In genomic region chr11:69007978-69008381, GRCh38 we compare ENCODE assay signal across 12 cellular contexts. TPM values are rescaled to one million over a fixed set of nuclear protein-coding genes. Genes with fewer than 3 reads are reported as not detected.
DNase-seq lines count a peak whose midpoint lies in the region; ATAC-seq, FAIRE-seq and TF ChIP-seq lines count a peak whose summit lies in the region.
"Had no signal": no experiment of that assay in that cellular context is flagged by ENCODE, and none has a peak within 500 bp of the region (broad histone marks: within the 10 kb centered on the region; RNA-seq: fewer than 3 reads in every experiment).

No MANE protein-coding gene starts in this region.

- H3K27ac ChIP-seq in HUES48 (ENCODE audit: low read depth, low read length) (peak overlapping the region; percentile 30), HepG2 (ENCODE audit: extremely low read length, insufficient read depth, low read length) (peak overlapping the region; percentile 51), spleen (peak overlapping the region; percentile 19 to 82 (median 74))

- peaks cover 22 to 26% of the 10 kb centered on the region in 2 donors for H3K27me3 Mint-ChIP-seq in natural killer cell (ENCODE audit: low read depth in 2 of 2)
- peaks cover 51 to 78% of the 10 kb centered on the region in 2 donors for H3K27me3 Mint-ChIP-seq in stimulated activated naive B cell treated with anti-CD40 and anti-IgM and Interleukin-4, amounts not matched to agents 10 μg/mL and 1 μg/mL and 100 μg/mL, for 72 hours

- H3K4me2 ChIP-seq in HepG2 (ENCODE audit: low read depth, low read length), result peak overlapping the region; percentile 68

- no peak overlapping the region for H3K9ac ChIP-seq in HUES48 (ENCODE audit: low read depth, low read length)
- H3K9ac ChIP-seq in HepG2 (ENCODE audit: insufficient read depth, low read depth, low read length), result no peak overlapping the region

- peak; percentile 18 for DNase-seq in astrocyte of the hippocampus (ENCODE audit: low read depth, low spot score)
- DNase-seq in HepG2 (ENCODE audit: low spot score), result peak; percentile 27
- DNase-seq in spleen, result peak; percentile 43
- no peak for DNase-seq in natural killer cell
- DNase-seq in stimulated activated naive B cell treated with anti-CD40 and anti-IgM and Interleukin-4, amounts not matched to agents 10 μg/mL and 1 μg/mL and 100 μg/mL, for 72 hours, result no peak
- no peak for DNase-seq in AG20443 (ENCODE audit: low spot score)
- DNase-seq: activated gamma-delta T cell, Karpas-422 had no signal

- peak; percentile 81 for FAIRE-seq in HepG2 (lab: Jason Lieb, UNC)

- TF ChIP-seq POLR2A in HepG2 (IDR thresholded peaks at IDR 0.05; ENCODE audit: insufficient read depth in 1 of 2, low read depth in 2 of 2, low read length in 2 of 2) (no peak), spleen (IDR thresholded peaks at IDR 0.05) (no peak)

- H3K4me3 Mint-ChIP-seq in natural killer cell, result no peak overlapping the region
- H3K4me3 Mint-ChIP-seq in stimulated activated naive B cell treated with anti-CD40 and anti-IgM and Interleukin-4, amounts not matched to agents 10 μg/mL and 1 μg/mL and 100 μg/mL, for 72 hours, result no peak overlapping the region

- TF ChIP-seq CTCF in HepG2 (CRISPR knock-in tag; IDR thresholded peaks at IDR 0.05) (peak; percentile 18; the same call in 1 of the 2 replicates), spleen (IDR thresholded peaks at IDR 0.05 in 8 of 11, conservative IDR thresholded peaks at IDR 0.05 in 3 of 11) (no peak), natural killer cell (IDR thresholded peaks at IDR 0.05) (no peak)

- H3K27me3 ChIP-seq in HUES48 (ENCODE audit: control insufficient read depth, insufficient read depth, low read length) (peaks cover 10% of the 10 kb centered on the region; the same call in 1 of the 2 replicates), HepG2 (ENCODE audit: control insufficient read depth in 1 of 2, insufficient read depth in 2 of 2, low read length in 2 of 2) (peaks cover 23 to 47% of the 10 kb centered on the region in 2 experiments), spleen (replicated peaks in 1 of 7) (peaks cover 0 to 81% (median 47%) of the 10 kb centered on the region in 7 donors)

- H3K36me3 ChIP-seq in HUES48 (ENCODE audit: control insufficient read depth, insufficient read depth, low read length), result no peaks in the 10 kb centered on the region
- H3K36me3 ChIP-seq in HepG2 (replicated peaks in 1 of 2; ENCODE audit: control insufficient read depth in 1 of 2, insufficient read depth in 2 of 2, low read length in 2 of 2), result no peaks in the 10 kb centered on the region
- peaks cover 0 to 20% (median 0%) of the 10 kb centered on the region in 6 donors for H3K36me3 ChIP-seq in spleen

- TF ChIP-seq EP300 in HepG2 (IDR thresholded peaks at IDR 0.05; ENCODE audit: low read depth in 2 of 2, low read length in 2 of 2), result peak in 1 of 2 experiments; percentile 6; a peak in 1 of 4 replicates
- TF ChIP-seq EP300 in HepG2 (CRISPR knock-in tag; IDR thresholded peaks at IDR 0.05; ENCODE audit: borderline replicate concordance), result no peak

- ATAC-seq in HepG2 (peak; percentile 82), natural killer cell (no peak), GM19452 (IDR thresholded peaks at IDR 0.05; ENCODE audit: unreplicated experiment) (no peak)
- ATAC-seq in stimulated activated naive B cell treated with anti-CD40 and anti-IgM and Interleukin-4, amounts not matched to agents 10 μg/mL and 1 μg/mL and 100 μg/mL, for 72 hours (replicated peaks), result no peak

- POLR2A ChIA-PET in HepG2 (lab: Yijun Ruan, JAX), result no interaction called here

- no peak overlapping the region for H2AFZ ChIP-seq in HepG2 (ENCODE audit: low read length)

- peaks cover 39% of the 10 kb centered on the region for H3K4me1 ChIP-seq in HUES48 (ENCODE audit: control insufficient read depth, insufficient read depth, low read length)
- peaks cover 41% of the 10 kb centered on the region for H3K4me1 ChIP-seq in HepG2 (ENCODE audit: insufficient read depth, low read length)
- peaks cover 0 to 61% (median 18%) of the 10 kb centered on the region in 6 donors for H3K4me1 ChIP-seq in spleen

- H4K20me1 ChIP-seq in HepG2 (ENCODE audit: insufficient read depth, low read length), result no peaks in the 10 kb centered on the region

- BruUV-seq in HepG2 (replicated peaks; lab: Mats Ljungman, UMichigan), result no TSS peak

- H3K9me3 ChIP-seq in HUES48 (ENCODE audit: control insufficient read depth, insufficient read depth, low read length) (no peaks in the 10 kb centered on the region), HepG2 (ENCODE audit: low read length) (no peaks in the 10 kb centered on the region), spleen (no peaks in the 10 kb centered on the region)

- in situ Hi-C loops in HepG2 (cut with HindIII; ENCODE audit: extremely low pct_ligation_motif_present, low pct_unique_long_range_greater_than_20kb), result no loop called here

- intact Hi-C loops in HepG2 (cut with micrococcal nuclease; ENCODE audit: unreplicated experiment), result loop anchor here (1.0 kb wide), 1 partner anchor 36 kb away; no protein-coding TSS in a partner anchor
- intact Hi-C loops in spleen (cut with DNase I; ENCODE audit: low total_unique reads), result no loop called here
- intact Hi-C loops in natural killer cell (cut with micrococcal nuclease), result loop anchor here (10.0 kb wide), 1 partner anchor 77 kb away; no protein-coding TSS in a partner anchor

- no peak overlapping the region for H3K27ac Mint-ChIP-seq in natural killer cell
- no peak overlapping the region for H3K27ac Mint-ChIP-seq in stimulated activated naive B cell treated with anti-CD40 and anti-IgM and Interleukin-4, amounts not matched to agents 10 μg/mL and 1 μg/mL and 100 μg/mL, for 72 hours

- no peaks in the 10 kb centered on the region for H3K79me2 ChIP-seq in HepG2 (ENCODE audit: insufficient read depth, low read length)

- TF ChIP-seq RAD21 in HepG2 (CRISPR knock-in tag; IDR thresholded peaks at IDR 0.05), result no peak

- CTCF ChIA-PET in HepG2 (lab: Yijun Ruan, JAX; ENCODE audit: low intra/inter-chr PET ratio, low total read pairs), result no interaction called here

- no peaks in the 10 kb centered on the region for H3K9me3 Mint-ChIP-seq in natural killer cell
- H3K9me3 Mint-ChIP-seq in stimulated activated naive B cell treated with anti-CD40 and anti-IgM and Interleukin-4, amounts not matched to agents 10 μg/mL and 1 μg/mL and 100 μg/mL, for 72 hours, result no peaks in the 10 kb centered on the region

- 0% methylated on average over 3 of the region's 8 CpGs for WGBS in HepG2 (ENCODE audit: low lambda C conversion rate)
- 63 to 80% (median 76%) methylated on average over 8 of the region's 8 CpGs for WGBS in spleen, 5 donors

- H3K4me3 ChIP-seq in HUES48 (ENCODE audit: low read depth, low read length) (no peak overlapping the region), HepG2 (replicated peaks in 1 of 3; ENCODE audit: insufficient read depth in 1 of 3, low read depth in 2 of 3, low read length in 3 of 3) (peak overlapping the region in 2 of 3 experiments; percentile 14 to 47; a peak in 2 of 6 replicates), spleen (no peak overlapping the region)
- H3K4me3 ChIP-seq: dorsolateral prefrontal cortex had no signal

- H3K4me1 Mint-ChIP-seq in natural killer cell, result peaks cover 0 to 12% of the 10 kb centered on the region in 2 donors
- H3K4me1 Mint-ChIP-seq in stimulated activated naive B cell treated with anti-CD40 and anti-IgM and Interleukin-4, amounts not matched to agents 10 μg/mL and 1 μg/mL and 100 μg/mL, for 72 hours, result peaks cover 0 to 6% of the 10 kb centered on the region in 2 donors

- H3K36me3 Mint-ChIP-seq in natural killer cell, result no peaks in the 10 kb centered on the region
- H3K36me3 Mint-ChIP-seq in stimulated activated naive B cell treated with anti-CD40 and anti-IgM and Interleukin-4, amounts not matched to agents 10 μg/mL and 1 μg/mL and 100 μg/mL, for 72 hours, result no peaks in the 10 kb centered on the region

RNA-seq across cellular contexts. Expression of gene MRGPRF, which starts 5.1 kb away (rescaled TPM):
- total RNA-seq in HepG2 (2016; rRNA removed; fragmentation: Illumina TruSeq; extraction: Trizol), result not detected in 2 replicates
- total RNA-seq in HepG2 (2016; cell fraction: cytosol; rRNA removed; fragmentation: Illumina TruSeq; extraction: Trizol; ENCODE audit: low read depth), result not detected in 2 replicates
- total RNA-seq in HepG2 (2016; cell fraction: insoluble cytoplasmic fraction; rRNA removed; fragmentation: Illumina TruSeq; extraction: Trizol), result not detected in 2 replicates
- total RNA-seq in HepG2 (2016; cell fraction: membrane; rRNA removed; fragmentation: Illumina TruSeq; extraction: Trizol), result not detected in 2 replicates
- not detected in 2 replicates for total RNA-seq in HepG2 (2016; cell fraction: nucleus; rRNA removed; fragmentation: Illumina TruSeq; extraction: Trizol)
- polyA plus RNA-seq in HepG2 (2011; rRNA removed), result not detected in 2 replicates
- polyA plus RNA-seq in HepG2 (2011; cell fraction: cytosol; rRNA removed), result not detected in 2 replicates
- polyA plus RNA-seq in HepG2 (2011; cell fraction: nucleus; rRNA removed), result not detected in 2 replicates
- not detected in 2 replicates for polyA plus RNA-seq in HepG2 (2012)
- polyA plus RNA-seq in HepG2 (2016; cell fraction: cytosol; fragmentation: Illumina TruSeq; extraction: Trizol; ENCODE audit: low read depth), result not detected in 2 replicates
- not detected in 2 replicates for polyA plus RNA-seq in HepG2 (2016; cell fraction: insoluble cytoplasmic fraction; fragmentation: Illumina TruSeq; extraction: Trizol; ENCODE audit: low read depth)
- polyA plus RNA-seq in HepG2 (2016; cell fraction: membrane; fragmentation: Illumina TruSeq; extraction: Trizol; ENCODE audit: low read depth), result not detected in 2 replicates
- not detected in 2 replicates for polyA plus RNA-seq in HepG2 (2016; cell fraction: nucleus; fragmentation: Illumina TruSeq; extraction: Trizol; ENCODE audit: insufficient read depth, low read depth)
- polyA minus RNA-seq in HepG2 (2011; rRNA and poly(A)+ RNA removed; ENCODE audit: low replicate concordance), result 1.1 TPM in 1 of 2 replicates, not detected in the other
- polyA minus RNA-seq in HepG2 (2011; cell fraction: cytosol; rRNA and poly(A)+ RNA removed), result not detected in 2 replicates
- polyA minus RNA-seq in HepG2 (2011; cell fraction: nucleus; rRNA and poly(A)+ RNA removed), result not detected in 2 replicates
- total RNA-seq in spleen, result 10 to 100 TPM in 5 of 7 donors, 1 to 10 TPM in 2; 7.2 to 21.2 (median 11.7) TPM
- 1 to 10 TPM; 2.2 to 7.9 (median 5.0) TPM for polyA plus RNA-seq in spleen
- total RNA-seq in natural killer cell, result not detected
- total RNA-seq: pulmonary artery endothelial cell had no signal

RNA-seq across cellular contexts. Expression of gene MRGPRD, which starts 27.2 kb away (rescaled TPM):
- total RNA-seq in HepG2 (2016; rRNA removed; fragmentation: Illumina TruSeq; extraction: Trizol) (not detected in 2 replicates), spleen (not detected), natural killer cell (not detected)
- total RNA-seq in HepG2 (2016; cell fraction: cytosol; rRNA removed; fragmentation: Illumina TruSeq; extraction: Trizol; ENCODE audit: low read depth), result not detected in 2 replicates
- not detected in 2 replicates for total RNA-seq in HepG2 (2016; cell fraction: insoluble cytoplasmic fraction; rRNA removed; fragmentation: Illumina TruSeq; extraction: Trizol)
- not detected in 2 replicates for total RNA-seq in HepG2 (2016; cell fraction: membrane; rRNA removed; fragmentation: Illumina TruSeq; extraction: Trizol)
- not detected in 2 replicates for total RNA-seq in HepG2 (2016; cell fraction: nucleus; rRNA removed; fragmentation: Illumina TruSeq; extraction: Trizol)
- polyA plus RNA-seq in HepG2 (2011; rRNA removed) (not detected in 2 replicates), spleen (not detected)
- not detected in 2 replicates for polyA plus RNA-seq in HepG2 (2011; cell fraction: cytosol; rRNA removed)
- not detected in 2 replicates for polyA plus RNA-seq in HepG2 (2011; cell fraction: nucleus; rRNA removed)
- polyA plus RNA-seq in HepG2 (2012), result not detected in 2 replicates
- polyA plus RNA-seq in HepG2 (2016; cell fraction: cytosol; fragmentation: Illumina TruSeq; extraction: Trizol; ENCODE audit: low read depth), result not detected in 2 replicates
- polyA plus RNA-seq in HepG2 (2016; cell fraction: insoluble cytoplasmic fraction; fragmentation: Illumina TruSeq; extraction: Trizol; ENCODE audit: low read depth), result not detected in 2 replicates
- polyA plus RNA-seq in HepG2 (2016; cell fraction: membrane; fragmentation: Illumina TruSeq; extraction: Trizol; ENCODE audit: low read depth), result not detected in 2 replicates
- polyA plus RNA-seq in HepG2 (2016; cell fraction: nucleus; fragmentation: Illumina TruSeq; extraction: Trizol; ENCODE audit: insufficient read depth, low read depth), result not detected in 2 replicates
- not detected in 2 replicates for polyA minus RNA-seq in HepG2 (2011; rRNA and poly(A)+ RNA removed; ENCODE audit: low replicate concordance)
- not detected in 2 replicates for polyA minus RNA-seq in HepG2 (2011; cell fraction: cytosol; rRNA and poly(A)+ RNA removed)
- not detected in 2 replicates for polyA minus RNA-seq in HepG2 (2011; cell fraction: nucleus; rRNA and poly(A)+ RNA removed)
- total RNA-seq: dorsolateral prefrontal cortex, pulmonary artery endothelial cell had no signal

RNA-seq across cellular contexts. Expression of gene TPCN2, which starts 40.8 kb away (rescaled TPM):
- total RNA-seq in HepG2 (2016; rRNA removed; fragmentation: Illumina TruSeq; extraction: Trizol) (2.0 and 5.9 TPM in 2 replicates), spleen (10 to 100 TPM; 12.4 to 30.4 (median 27.0) TPM), natural killer cell (10 to 100 TPM; 14.9 to 18.3 (median 18.2) TPM)
- total RNA-seq in HepG2 (2016; cell fraction: cytosol; rRNA removed; fragmentation: Illumina TruSeq; extraction: Trizol; ENCODE audit: low read depth), result 3.5 and 4.3 TPM in 2 replicates
- total RNA-seq in HepG2 (2016; cell fraction: insoluble cytoplasmic fraction; rRNA removed; fragmentation: Illumina TruSeq; extraction: Trizol), result 1.8 and 5.7 TPM in 2 replicates
- 2.4 and 2.5 TPM in 2 replicates for total RNA-seq in HepG2 (2016; cell fraction: membrane; rRNA removed; fragmentation: Illumina TruSeq; extraction: Trizol)
- 7.8 and 11.5 TPM in 2 replicates for total RNA-seq in HepG2 (2016; cell fraction: nucleus; rRNA removed; fragmentation: Illumina TruSeq; extraction: Trizol)
- polyA plus RNA-seq in HepG2 (2011; rRNA removed) (5.6 and 6.9 TPM in 2 replicates), spleen (10 to 100 TPM in 1 of 3 donors, 1 to 10 TPM in 2; 3.6 to 12.2 (median 8.5) TPM)
- 3.3 and 3.5 TPM in 2 replicates for polyA plus RNA-seq in HepG2 (2011; cell fraction: cytosol; rRNA removed)
- polyA plus RNA-seq in HepG2 (2011; cell fraction: nucleus; rRNA removed), result 37.2 and 42.8 TPM in 2 replicates
- polyA plus RNA-seq in HepG2 (2012), result 4.5 and 4.7 TPM in 2 replicates
- polyA plus RNA-seq in HepG2 (2016; cell fraction: cytosol; fragmentation: Illumina TruSeq; extraction: Trizol; ENCODE audit: low read depth), result 0.52 and 0.74 TPM in 2 replicates
- 1.7 and 2.1 TPM in 2 replicates for polyA plus RNA-seq in HepG2 (2016; cell fraction: insoluble cytoplasmic fraction; fragmentation: Illumina TruSeq; extraction: Trizol; ENCODE audit: low read depth)
- 1.3 TPM in 2 replicates for polyA plus RNA-seq in HepG2 (2016; cell fraction: membrane; fragmentation: Illumina TruSeq; extraction: Trizol; ENCODE audit: low read depth)
- polyA plus RNA-seq in HepG2 (2016; cell fraction: nucleus; fragmentation: Illumina TruSeq; extraction: Trizol; ENCODE audit: insufficient read depth, low read depth), result 17.8 and 19.4 TPM in 2 replicates
- 10.3 and 20.2 TPM in 2 replicates for polyA minus RNA-seq in HepG2 (2011; rRNA and poly(A)+ RNA removed; ENCODE audit: low replicate concordance)
- 1.6 TPM in 2 replicates for polyA minus RNA-seq in HepG2 (2011; cell fraction: cytosol; rRNA and poly(A)+ RNA removed)
- 14.9 and 16.5 TPM in 2 replicates for polyA minus RNA-seq in HepG2 (2011; cell fraction: nucleus; rRNA and poly(A)+ RNA removed)

Comparison
In these comparisons a context has a peak if more than half of its experiments do, and no peak if none do; other contexts are left out.
1. H3K4me3 ChIP-seq: peak in HepG2 (2 of 3); none in HUES48 (single experiment) and spleen (0 of 8).
2. DNase-seq: peak in astrocyte of the hippocampus (single experiment), HepG2 (single experiment) and spleen (single experiment); none in natural killer cell (single experiment), stimulated activated naive B cell treated with anti-CD40 and anti-IgM and Interleukin-4, amounts not matched to agents 10 μg/mL and 1 μg/mL and 100 μg/mL, for 72 hours (single experiment) and AG20443 (single experiment).
3. RNA of gene MRGPRF, which starts 5.1 kb away (total RNA-seq): 7.2 to 21.2 TPM in spleen; not detected in HepG2 and not detected in natural killer cell; every median in the first group is over 4 times any median in the second.
4. Peak in every context shown above with its lines, with median percentiles within 50 percentile points of each other: H3K27ac ChIP-seq.